Comparison of ENCODE assay signal across 27 cellular contexts in the genomic region with DNA sequence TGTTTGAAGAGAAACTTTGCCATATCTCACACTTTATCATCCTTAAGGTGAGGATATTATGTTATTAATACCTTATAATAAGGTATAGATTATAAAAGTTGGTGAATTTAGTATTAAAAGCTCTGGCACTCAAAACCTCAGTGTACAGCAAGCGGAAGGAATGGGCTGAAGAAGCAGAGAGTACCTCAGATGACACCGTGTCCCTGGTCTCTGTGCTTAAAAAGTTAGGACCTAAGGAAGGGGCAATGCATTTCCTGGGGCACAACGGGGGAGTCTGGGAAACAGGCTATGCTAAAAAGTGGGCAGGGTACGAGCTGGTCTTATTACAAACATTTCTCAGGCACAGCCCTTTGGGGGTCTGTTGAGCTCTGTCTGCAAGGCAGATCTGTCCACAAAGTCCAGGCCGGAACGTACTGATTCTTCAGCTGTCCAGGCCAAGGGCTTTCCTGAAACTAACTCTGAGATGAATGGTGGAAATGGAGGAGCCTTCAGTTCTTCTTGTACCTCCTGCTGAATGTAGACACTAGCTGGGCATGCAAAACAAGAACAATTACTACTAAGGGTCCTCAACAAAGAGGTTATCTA.
"Had no signal": no experiment of that assay in that cellular context is flagged by ENCODE, and none has a peak within 500 bp of the region (broad histone marks: within the 10 kb centered on the region; RNA-seq: fewer than 3 reads in every experiment).

No MANE protein-coding gene starts in this region.

- DNase-seq: activated B cell treated with CpG ODN at 0.5 μM for 24 hours; activated CD4-positive, alpha-beta T cell treated with anti-CD3 and anti-CD28 coated beads for 36 hours; activated CD4-positive, alpha-beta T cell treated with anti-CD3 and anti-CD28 coated beads, Interleukin-2, amount 50 U/mL, for 48 hours; activated CD8-positive, alpha-beta memory T cell treated with anti-CD3 and anti-CD28 coated beads, Interleukin-2, amount 50 U/mL, for 48 hours; activated naive CD4-positive, alpha-beta T cell; activated T-cell treated with anti-CD3 and anti-CD28 coated beads, Interleukin-2, amount 50 U/mL, for 4 hours; adrenal gland; cerebellar nuclear complex; cortex of kidney; effector CD4-positive, alpha-beta T cell; erythroblast; foreskin fibroblast; immature natural killer cell; left lung; mammary epithelial cell; midbrain; right lobe of liver; stimulated activated CD4-positive, alpha-beta T cell treated with anti-CD3 and anti-CD28 coated beads, Interleukin-2, amount 100 ng/mL, for 24 hours; T-helper 17 cell; upper lobe of left lung had no signal

- H3K9me3 ChIP-seq: adrenal gland, breast epithelium, right lobe of liver, upper lobe of left lung had no signal

- ATAC-seq: activated CD4-positive, alpha-beta T cell treated with anti-CD3 and anti-CD28 coated beads for 36 hours; activated T-cell treated with anti-CD3 and anti-CD28 coated beads, Interleukin-2, amount 50 U/mL, for 4 hours; left lung; natural killer cell treated with Interleukin-12 subunit alpha and Interleukin-12 subunit beta and Interleukin-15 and Interleukin-18, amount 100 ng/mL, for 72 hours; right lobe of liver; stimulated activated effector memory CD8-positive, alpha-beta T cell treated with anti-CD3 and anti-CD28 coated beads, Interleukin-12 subunit alpha, Interleukin-12 subunit beta, amount 100 ng/mL, for 72 hours; T-helper 17 cell had no signal

- H3K27me3 Mint-ChIP-seq: activated B cell treated with CpG ODN at 0.5 μM for 24 hours; activated CD4-positive, alpha-beta T cell treated with anti-CD3 and anti-CD28 coated beads for 36 hours; activated naive CD8-positive, alpha-beta T cell; natural killer cell treated with Interleukin-12 subunit alpha and Interleukin-12 subunit beta and Interleukin-15 and Interleukin-18, amount 100 ng/mL, for 72 hours; T-helper 17 cell had no signal

- H3K36me3 ChIP-seq: adrenal gland, left lung, right lobe of liver, upper lobe of left lung had no signal

- H3K27ac Mint-ChIP-seq: activated B cell treated with CpG ODN at 0.5 μM for 24 hours; activated CD4-positive, alpha-beta T cell treated with anti-CD3 and anti-CD28 coated beads for 36 hours; activated naive CD8-positive, alpha-beta T cell; activated T-helper 2 cell treated with anti-CD3 and anti-CD28 coated beads, Interferon-gamma antibody, Interleukin-2, Interleukin-4, amounts not matched to agents 10 μg/mL and 5 μg/mL and 100 μg/mL, durations not matched to agents 14 hours and 24 hours and 36 hours; immature natural killer cell; natural killer cell treated with Interleukin-12 subunit alpha and Interleukin-12 subunit beta and Interleukin-15 and Interleukin-18, amount 100 ng/mL, for 72 hours; stimulated activated effector memory CD8-positive, alpha-beta T cell treated with anti-CD3 and anti-CD28 coated beads, Interleukin-12 subunit alpha, Interleukin-12 subunit beta, amount 100 ng/mL, for 72 hours; T-helper 17 cell had no signal

- H3K4me3 Mint-ChIP-seq: activated B cell treated with CpG ODN at 0.5 μM for 24 hours; activated CD4-positive, alpha-beta T cell treated with anti-CD3 and anti-CD28 coated beads for 36 hours; activated naive CD8-positive, alpha-beta T cell; activated T-cell treated with anti-CD3 and anti-CD28 coated beads, Interleukin-2, amount 50 U/mL, for 4 hours; immature natural killer cell; natural killer cell treated with Interleukin-12 subunit alpha and Interleukin-12 subunit beta and Interleukin-15 and Interleukin-18, amount 100 ng/mL, for 72 hours; stimulated activated effector memory CD8-positive, alpha-beta T cell treated with anti-CD3 and anti-CD28 coated beads, Interleukin-12 subunit alpha, Interleukin-12 subunit beta, amount 100 ng/mL, for 72 hours; T-helper 17 cell had no signal

- H3K27ac ChIP-seq: adrenal gland, breast epithelium, left lung, parathyroid adenoma, right lobe of liver, skin epidermis, upper lobe of left lung had no signal

- H3K27me3 ChIP-seq: adrenal gland, breast epithelium, left lung, right lobe of liver, upper lobe of left lung had no signal

- H3K9ac ChIP-seq: parathyroid adenoma had no signal

- H3K79me2 ChIP-seq: parathyroid adenoma had no signal

- H3K36me3 Mint-ChIP-seq: activated naive CD8-positive, alpha-beta T cell; stimulated activated effector memory CD8-positive, alpha-beta T cell treated with anti-CD3 and anti-CD28 coated beads, Interleukin-12 subunit alpha, Interleukin-12 subunit beta, amount 100 ng/mL, for 72 hours had no signal

- H3K4me1 Mint-ChIP-seq: activated B cell treated with CpG ODN at 0.5 μM for 24 hours; activated CD4-positive, alpha-beta T cell treated with anti-CD3 and anti-CD28 coated beads for 36 hours; immature natural killer cell; stimulated activated effector memory CD8-positive, alpha-beta T cell treated with anti-CD3 and anti-CD28 coated beads, Interleukin-12 subunit alpha, Interleukin-12 subunit beta, amount 100 ng/mL, for 72 hours; T-helper 17 cell had no signal

- H2AFZ ChIP-seq: parathyroid adenoma had no signal

- H3K4me3 ChIP-seq: adrenal gland, breast epithelium, left lung, right lobe of liver, skin epidermis, upper lobe of left lung had no signal

- H3K4me1 ChIP-seq: adrenal gland, breast epithelium, left lung, parathyroid adenoma, right lobe of liver, upper lobe of left lung had no signal
